Comparison of ENCODE assay signal across 25 cellular contexts in genomic region chr4:52949336-52949735, GRCh38.
"Had no signal": no experiment of that assay in that cellular context is flagged by ENCODE, and none has a peak within 500 bp of the region (broad histone marks: within the 10 kb centered on the region; RNA-seq: fewer than 3 reads in every experiment).

No MANE protein-coding gene starts in this region.

- H3K27me3 Mint-ChIP-seq: activated naive CD8-positive, alpha-beta T cell; natural killer cell treated with Interleukin-12 subunit alpha and Interleukin-12 subunit beta and Interleukin-15 and Interleukin-18, amount 100 ng/mL, for 72 hours; stimulated activated naive B cell treated with anti-CD40 and anti-IgM and Interleukin-4, amounts not matched to agents 10 μg/mL and 1 μg/mL and 100 μg/mL, for 72 hours had no signal

- H3K9me3 Mint-ChIP-seq: natural killer cell treated with Interleukin-12 subunit alpha and Interleukin-12 subunit beta and Interleukin-15 and Interleukin-18, amount 100 ng/mL, for 72 hours; stimulated activated naive B cell treated with anti-CD40 and anti-IgM and Interleukin-4, amounts not matched to agents 10 μg/mL and 1 μg/mL and 100 μg/mL, for 72 hours had no signal

- ATAC-seq: natural killer cell treated with Interleukin-12 subunit alpha and Interleukin-12 subunit beta and Interleukin-15 and Interleukin-18, amount 100 ng/mL, for 72 hours; pancreas; psoas muscle; stimulated activated naive B cell treated with anti-CD40 and anti-IgM and Interleukin-4, amounts not matched to agents 10 μg/mL and 1 μg/mL and 100 μg/mL, for 72 hours; upper lobe of right lung had no signal

- H3K4me3 Mint-ChIP-seq: activated naive CD8-positive, alpha-beta T cell; natural killer cell treated with Interleukin-12 subunit alpha and Interleukin-12 subunit beta and Interleukin-15 and Interleukin-18, amount 100 ng/mL, for 72 hours; stimulated activated naive B cell treated with anti-CD40 and anti-IgM and Interleukin-4, amounts not matched to agents 10 μg/mL and 1 μg/mL and 100 μg/mL, for 72 hours had no signal

- H3K27ac Mint-ChIP-seq: activated naive CD8-positive, alpha-beta T cell; natural killer cell treated with Interleukin-12 subunit alpha and Interleukin-12 subunit beta and Interleukin-15 and Interleukin-18, amount 100 ng/mL, for 72 hours; stimulated activated naive B cell treated with anti-CD40 and anti-IgM and Interleukin-4, amounts not matched to agents 10 μg/mL and 1 μg/mL and 100 μg/mL, for 72 hours had no signal

- DNase-seq: activated CD4-positive, alpha-beta T cell treated with anti-CD3 and anti-CD28 coated beads for 4 hours; activated CD4-positive, alpha-beta T cell treated with anti-CD3 and anti-CD28 coated beads, Interleukin-2, amount 50 U/mL, for 4 hours; activated effector memory CD4-positive, alpha-beta T cell treated with Interleukin-2 at 50 U/mL for 16 hours; activated naive CD4-positive, alpha-beta T cell treated with Interleukin-2 at 50 U/mL for 16 hours; activated T-cell treated with anti-CD3 and anti-CD28 coated beads for 4 hours; anterior cingulate cortex; cerebellar nuclear complex; colonic mucosa; effector CD8-positive, alpha-beta T cell; esophagus squamous epithelium; foreskin melanocyte; glutamatergic neuron; left ventricle myocardium inferior; mesendoderm; nucleus accumbens; pancreas; psoas muscle; sigmoid colon; stimulated activated CD4-positive, alpha-beta T cell treated with anti-CD3 and anti-CD28 coated beads, Interleukin-1b, Interleukin-23, amount 100 ng/mL, for 48 hours; stimulated activated naive B cell treated with anti-CD40 and anti-IgM and Interleukin-4, amounts not matched to agents 10 μg/mL and 1 μg/mL and 100 μg/mL, for 72 hours; stomach; thyroid gland; upper lobe of right lung had no signal
